ENCODE assay signal across 8 cellular contexts in the genomic region with DNA sequence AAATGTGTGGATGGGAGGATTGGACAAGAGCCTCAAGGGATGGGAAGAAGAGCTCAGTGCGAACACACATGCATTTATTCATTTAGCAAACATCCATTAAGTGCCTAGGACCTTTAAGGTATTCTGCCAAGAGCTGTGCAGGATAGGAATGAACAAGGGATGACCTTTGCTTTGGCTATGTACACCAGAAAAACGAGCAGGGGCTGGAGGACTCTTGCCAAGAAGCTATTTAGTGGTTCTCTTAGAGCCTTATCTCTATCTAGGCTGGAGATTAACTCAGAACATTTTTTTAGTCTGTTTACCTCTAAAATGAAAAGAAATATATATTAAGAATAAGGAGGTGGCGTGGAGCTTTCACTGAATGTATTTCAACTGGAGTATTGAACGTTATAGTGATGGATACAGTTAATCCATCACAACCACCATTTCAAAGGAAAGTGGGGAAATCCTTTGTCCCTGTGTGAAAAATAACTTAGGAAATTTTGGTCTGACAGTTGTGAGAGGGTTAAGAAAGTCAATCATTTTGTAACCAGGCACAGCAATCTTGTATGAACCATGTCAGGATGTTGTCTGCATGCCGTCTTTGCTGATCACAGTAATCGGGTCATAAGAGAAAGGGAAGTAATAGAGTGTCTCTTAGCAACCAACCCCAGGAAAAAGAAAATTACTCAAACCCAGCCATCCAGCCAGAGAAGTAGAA.
DNase-seq lines count a peak whose midpoint lies in the region; ATAC-seq and TF ChIP-seq lines count a peak whose summit lies in the region.
"Had no signal": no experiment of that assay in that cellular context is flagged by ENCODE, and none has a peak within 500 bp of the region (broad histone marks: within the 10 kb centered on the region; RNA-seq: fewer than 3 reads in every experiment).

No MANE protein-coding gene starts in this region.

- intact Hi-C loops in heart right ventricle (cut with DNase I) (no loop called here), esophagus squamous epithelium (cut with DNase I) (no loop called here)

- H3K27ac Mint-ChIP-seq in T-helper 17 cell, result peak overlapping the region; percentile 90

- H3K9ac ChIP-seq in smooth muscle cell (ENCODE audit: low read depth), result no peak overlapping the region

- ATAC-seq in T-helper 17 cell (peak; percentile 83), heart right ventricle (peak; percentile 54 to 81 (median 69))

- 35 to 43% methylated on average over 6 of the region's 6 CpGs for WGBS in heart right ventricle, 2 donors
- WGBS in smooth muscle cell (ENCODE audit: low lambda C conversion rate), result 75% methylated on average over 6 of the region's 6 CpGs
- 64 to 74% methylated on average over 6 of the region's 6 CpGs for WGBS in esophagus squamous epithelium, 2 donors

- peaks cover 26% of the 10 kb centered on the region for H4K20me1 ChIP-seq in smooth muscle cell (ENCODE audit: low read depth)

- no peaks in the 10 kb centered on the region for H3K27me3 Mint-ChIP-seq in T-helper 17 cell

- TF ChIP-seq CTCF in heart right ventricle (IDR thresholded peaks at IDR 0.05) (no peak), smooth muscle cell (IDR thresholded peaks at IDR 0.05; ENCODE audit: borderline replicate concordance, insufficient read depth, poor library complexity, severe bottlenecking) (no peak), esophagus squamous epithelium (IDR thresholded peaks at IDR 0.05) (no peak)

- peaks cover 2% of the 10 kb centered on the region for H3K36me3 Mint-ChIP-seq in T-helper 17 cell (ENCODE audit: low read depth)

- H3K4me2 ChIP-seq in smooth muscle cell, result peak overlapping the region; percentile 17

- no peak for TF ChIP-seq POLR2A in esophagus squamous epithelium (IDR thresholded peaks at IDR 0.05)

- no peak overlapping the region for H2AFZ ChIP-seq in smooth muscle cell (ENCODE audit: low read depth)

- no peaks in the 10 kb centered on the region for H3F3A ChIP-seq in smooth muscle cell (ENCODE audit: low read depth)

- H3K9me3 ChIP-seq in T-helper 17 cell (ENCODE audit: control insufficient read depth, low read length, poor library complexity, severe bottlenecking), result no peaks in the 10 kb centered on the region
- H3K9me3 ChIP-seq in heart right ventricle, result no peaks in the 10 kb centered on the region
- no peaks in the 10 kb centered on the region for H3K9me3 ChIP-seq in smooth muscle cell (replicated peaks; ENCODE audit: low read depth)
- H3K9me3 ChIP-seq in esophagus squamous epithelium, result no peaks in the 10 kb centered on the region

- peaks cover 8 to 59% (median 27%) of the 10 kb centered on the region in 9 donors for H3K4me1 ChIP-seq in heart right ventricle
- no peaks in the 10 kb centered on the region for H3K4me1 ChIP-seq in smooth muscle cell (ENCODE audit: low read depth)
- H3K4me1 ChIP-seq in esophagus squamous epithelium, result peaks cover 0 to 50% (median 0%) of the 10 kb centered on the region in 3 donors

- H3K4me3 ChIP-seq in heart right ventricle (no peak overlapping the region), smooth muscle cell (no peak overlapping the region), esophagus squamous epithelium (no peak overlapping the region)
- H3K4me3 ChIP-seq: SK-N-MC had no signal

- H3K36me3 ChIP-seq in heart right ventricle (no peaks in the 10 kb centered on the region), smooth muscle cell (ENCODE audit: low read depth) (no peaks in the 10 kb centered on the region), esophagus squamous epithelium (no peaks in the 10 kb centered on the region)

- H3K27me3 ChIP-seq in heart right ventricle (no peaks in the 10 kb centered on the region), smooth muscle cell (ENCODE audit: low read depth) (no peaks in the 10 kb centered on the region), esophagus squamous epithelium (no peaks in the 10 kb centered on the region)

- DNase-seq in HuH-7 (ENCODE audit: low spot score) (peak; percentile 5), T-helper 17 cell (no peak), heart right ventricle (peak in 1 of 2 donors; percentile 16), smooth muscle cell (lab: John Stamatoyannopoulos, UW; ENCODE audit: unreplicated experiment) (no peak), esophagus squamous epithelium (lab: John Stamatoyannopoulos, UW) (no peak), 8988T (no peak), substantia nigra (lab: John Stamatoyannopoulos, UW) (no peak)

- H3K4me3 Mint-ChIP-seq in T-helper 17 cell, result peak overlapping the region; percentile 2

- H3K27ac ChIP-seq in heart right ventricle (peak overlapping the region in 8 of 10 donors; percentile 0 to 72 (median 34)), smooth muscle cell (ENCODE audit: low read depth) (no peak overlapping the region), esophagus squamous epithelium (peak overlapping the region in 1 of 4 donors; percentile 65), substantia nigra (ENCODE audit: low read depth, low read length, poor library complexity, severe bottlenecking) (no peak overlapping the region)
- H3K27ac ChIP-seq: SK-N-MC had no signal

- peaks cover 57% of the 10 kb centered on the region for H3K79me2 ChIP-seq in smooth muscle cell (ENCODE audit: low read depth)

- peaks cover 22% of the 10 kb centered on the region for H3K4me1 Mint-ChIP-seq in T-helper 17 cell

Comparison
In these comparisons a context has a peak if more than half of its experiments do, and no peak if none do; other contexts are left out.
1. H3K27ac ChIP-seq: peak in heart right ventricle (8 of 10); none in smooth muscle cell (single experiment) and substantia nigra (single experiment).